In genomic region chr12:49089831-49090773, GRCh38 we compare ENCODE assay signal across 1 cellular context.
A peak's percentile ranks its signal among the peaks of the same experiment; 100 is the strongest.
TF ChIP-seq lines count a peak whose summit lies in the region.

No MANE protein-coding gene starts in this region.

TF ChIP-seq in H1, 55 proteins besides CTCF, POLR2A, EP300 and RAD21:
- 0 out of 2 replicates have a peak, but pooled peaks have one; percentile 28 for TF ChIP-seq MAX (IDR thresholded peaks at IDR 0.05)
- TF ChIP-seq JUND (IDR thresholded peaks at IDR 0.05; ENCODE audit: low read length), result no peak
- TF ChIP-seq KDM5A (IDR thresholded peaks at IDR 0.05; ENCODE audit: low read length), result no peak
- peak in 1 of 2 experiments; percentile 75; a peak in 1 of 4 replicates for TF ChIP-seq HDAC2 (IDR thresholded peaks at IDR 0.05; ENCODE audit: borderline replicate concordance in 1 of 2, low read depth in 2 of 2, low read length in 2 of 2)
- TF ChIP-seq EZH2 (IDR thresholded peaks at IDR 0.05; ENCODE audit: low read depth, low read length, severe bottlenecking), result peak; percentile 99
- peak; percentile 31; the same call in 1 of the 2 replicates for TF ChIP-seq BACH1 (IDR thresholded peaks at IDR 0.05; ENCODE audit: low read length)
- TF ChIP-seq SUZ12 (IDR thresholded peaks at IDR 0.05; ENCODE audit: low read length), result peak; percentile 98
- peak; percentile 39 for TF ChIP-seq KDM4A (IDR thresholded peaks at IDR 0.05; ENCODE audit: low read depth, low read length, severe bottlenecking)
- 0 out of 2 replicates have a peak, but pooled peaks have one; percentile 19 for TF ChIP-seq E2F6 (IDR thresholded peaks at IDR 0.05)
- TF ChIP-seq RNF2 (IDR thresholded peaks at IDR 0.05; ENCODE audit: borderline replicate concordance, low read depth, low read length, missing control alignments, poor library complexity, severe bottlenecking), result peak; percentile 81
- no peak for TF ChIP-seq CTBP2 (IDR thresholded peaks at IDR 0.05; ENCODE audit: borderline replicate concordance, insufficient read depth, insufficient read length, low read length)
